Comparison of ENCODE assay signal across 17 cellular contexts in genomic region chr5:134458234-134458633, GRCh38. TPM values are rescaled to one million over a fixed set of nuclear protein-coding genes. Genes with fewer than 3 reads are reported as not detected.
DNase-seq lines count a peak whose midpoint lies in the region; ATAC-seq and TF ChIP-seq lines count a peak whose summit lies in the region.
"Had no signal": no experiment of that assay in that cellular context is flagged by ENCODE, and none has a peak within 500 bp of the region (broad histone marks: within the 10 kb centered on the region; RNA-seq: fewer than 3 reads in every experiment).

No MANE protein-coding gene starts in this region.

- H3K36me3 ChIP-seq in lower lobe of right lung (no peaks in the 10 kb centered on the region), testis (ENCODE audit: low read depth, missing control alignments) (no peaks in the 10 kb centered on the region)
- H3K36me3 ChIP-seq: SJSA1, transverse colon had no signal

- TF ChIP-seq CTCF in fibroblast of mammary gland (conservative IDR thresholded peaks at IDR 0.05; ENCODE audit: control insufficient read depth, insufficient read depth, low read depth, low read length) (no peak), lower lobe of right lung (IDR thresholded peaks at IDR 0.05) (no peak), testis (IDR thresholded peaks at IDR 0.05) (no peak)

- H3K27ac ChIP-seq in lower lobe of right lung (no peak overlapping the region), testis (peak overlapping the region in 1 of 2 donors; percentile 14)
- H3K27ac ChIP-seq: 22Rv1, SJSA1, transverse colon had no signal

- intact Hi-C loops in lower lobe of right lung (cut with DNase I) (no loop called here), testis (cut with DNase I; ENCODE audit: low total_unique reads) (no loop called here)

- DNase-seq in DMS 273 (lab: John Stamatoyannopoulos, UW; ENCODE audit: unreplicated experiment) (peak; percentile 23), DMS 273 treated with DMSO at 0.1 percent for 48 hours (lab: John Stamatoyannopoulos, UW) (no peak), fibroblast of mammary gland (ENCODE audit: low read depth) (peak; percentile 45), lower lobe of right lung (peak; percentile 43), testis (peak; percentile 58), SW480 (ENCODE audit: low spot score) (no peak), amniotic stem cell (lab: John Stamatoyannopoulos, UW) (no peak), dermis blood vessel endothelial cell (no peak)
- DNase-seq: activated B cell treated with CpG ODN at 0.5 μM for 24 hours; effector memory CD8-positive, alpha-beta T cell; NCI-H146; NCI-H748 treated with DMSO at 0.1 percent for 48 hours; retina; transverse colon had no signal

- 55 to 58% methylated on average over 6 to 7 of the region's 7 CpGs for WGBS in testis, 2 donors

- no peaks in the 10 kb centered on the region for H3K9me3 ChIP-seq in lower lobe of right lung
- H3K9me3 ChIP-seq in testis, result no peaks in the 10 kb centered on the region
- H3K9me3 ChIP-seq: SJSA1, transverse colon had no signal

- TF ChIP-seq POLR2A in testis (IDR thresholded peaks at IDR 0.05), result no peak

- H3K4me3 ChIP-seq in fibroblast of mammary gland (ENCODE audit: control insufficient read depth, low read depth, low read length) (no peak overlapping the region), lower lobe of right lung (no peak overlapping the region), testis (no peak overlapping the region)
- H3K4me3 ChIP-seq: GM23338, SJSA1, transverse colon had no signal

- H3K27me3 ChIP-seq in lower lobe of right lung (ENCODE audit: low read depth) (no peaks in the 10 kb centered on the region), testis (no peaks in the 10 kb centered on the region)
- H3K27me3 ChIP-seq: SJSA1, transverse colon had no signal

- ATAC-seq in lower lobe of right lung, result peak in 1 of 2 donors; percentile 6
- ATAC-seq: effector memory CD8-positive, alpha-beta T cell; GM23338 had no signal

- H3K4me1 ChIP-seq in lower lobe of right lung, result no peaks in the 10 kb centered on the region
- peaks cover 14% of the 10 kb centered on the region for H3K4me1 ChIP-seq in testis
- H3K4me1 ChIP-seq: SJSA1 had no signal

RNA-seq across cellular contexts. Expression of gene CDKN2AIPNL, which starts 46.6 kb away (rescaled TPM):
- total RNA-seq in lower lobe of right lung (14.5 TPM), testis (10 to 100 TPM; 36.0 to 42.6 TPM), dermis blood vessel endothelial cell (27.1 and 28.8 TPM in 2 replicates)
- polyA plus RNA-seq in testis (ENCODE audit: insufficient read depth, low read depth, low replicate concordance), result 37.1 TPM

Comparison
In these comparisons a context has a peak if more than half of its experiments do, and no peak if none do; other contexts are left out.
1. DNase-seq: peak in DMS 273 (single experiment), fibroblast of mammary gland (single experiment), lower lobe of right lung (single experiment) and testis (single experiment); none in DMS 273 treated with DMSO at 0.1 percent for 48 hours (single experiment), SW480 (single experiment), amniotic stem cell (single experiment) and dermis blood vessel endothelial cell (single experiment).